20 cellular contexts compared by ENCODE assay signal in genomic region chr5:125061726-125062125, GRCh38.
DNase-seq lines count a peak whose midpoint lies in the region; ATAC-seq and TF ChIP-seq lines count a peak whose summit lies in the region.
"Had no signal": no experiment of that assay in that cellular context is flagged by ENCODE, and none has a peak within 500 bp of the region (broad histone marks: within the 10 kb centered on the region; RNA-seq: fewer than 3 reads in every experiment).

No MANE protein-coding gene starts in this region.

- H3K9me3 Mint-ChIP-seq in Caco-2 (ENCODE audit: unreplicated experiment) (no peaks in the 10 kb centered on the region), neural progenitor cell (peaks cover 3% of the 10 kb centered on the region)

- H3K27ac Mint-ChIP-seq in Caco-2 (ENCODE audit: unreplicated experiment) (peak overlapping the region; percentile 42), neural progenitor cell (peak overlapping the region; percentile 70)
- H3K27ac Mint-ChIP-seq: B cell; CD4-positive, alpha-beta T cell; CD8-positive, alpha-beta T cell had no signal

- H3K9me3 ChIP-seq in Caco-2 (no peaks in the 10 kb centered on the region), neural progenitor cell (ENCODE audit: low read depth) (no peaks in the 10 kb centered on the region)

- H3K4me3 Mint-ChIP-seq in Caco-2 (ENCODE audit: unreplicated experiment) (no peak overlapping the region), neural progenitor cell (no peak overlapping the region)
- H3K4me3 Mint-ChIP-seq: B cell; CD4-positive, alpha-beta T cell; CD8-positive, alpha-beta T cell had no signal

- no peaks in the 10 kb centered on the region for H3K79me2 ChIP-seq in neural progenitor cell (ENCODE audit: low read depth)

- H3K27ac ChIP-seq in neural progenitor cell = no peak overlapping the region
- H3K27ac ChIP-seq: BLaER1 treated with 17β-estradiol and CSF1 and Interleukin-3, amounts not matched to agents 10 nM and 100 nM; C4-2B had no signal

- H3F3A ChIP-seq in neural progenitor cell (ENCODE audit: low read depth) = peaks cover 70% of the 10 kb centered on the region

- no peak for DNase-seq in Caco-2
- peak; percentile 17 for DNase-seq in RPMI7951 (ENCODE audit: low read depth)
- peak; percentile 87 for DNase-seq in foreskin melanocyte
- DNase-seq in neural progenitor cell (ENCODE audit: low spot score) = no peak
- no peak for DNase-seq in GM20000 (ENCODE audit: low spot score)
- no peak for DNase-seq in SW480 (ENCODE audit: low spot score)
- DNase-seq in NOMO-1 treated with dmso at 0.1 percent for 144 hours (lab: John Stamatoyannopoulos, UW; ENCODE audit: unreplicated experiment) = no peak
- DNase-seq: 8988T; ACHN; AML-193; Calu3; CD4-positive, alpha-beta T cell; CD8-positive, alpha-beta T cell; COR-L47; DMS79 treated with DMSO at 0.1 percent for 48 hours; GF-D8 had no signal

- CTCF ChIA-PET in Caco-2 (lab: Charles Lee) = no interaction called here

- no TSS peak for BruUV-seq in Caco-2 (replicated peaks; lab: Mats Ljungman, UMichigan)

- POLR2A ChIA-PET in Caco-2 (lab: Charles Lee) = no interaction called here

- no peaks in the 10 kb centered on the region for H4K20me1 ChIP-seq in neural progenitor cell (ENCODE audit: low read depth)
- H4K20me1 ChIP-seq: BLaER1 treated with 17β-estradiol and CSF1 and Interleukin-3, amounts not matched to agents 10 nM and 100 nM had no signal

- H3K27me3 Mint-ChIP-seq in Caco-2 (ENCODE audit: insufficient read depth, unreplicated experiment) (no peaks in the 10 kb centered on the region), neural progenitor cell (ENCODE audit: insufficient read depth, low read depth) (peaks cover 7% of the 10 kb centered on the region)
- H3K27me3 Mint-ChIP-seq: B cell; CD4-positive, alpha-beta T cell had no signal

- no peak overlapping the region for H2AFZ ChIP-seq in neural progenitor cell (replicated peaks)

- no peak overlapping the region for H3K9ac ChIP-seq in neural progenitor cell
- H3K9ac ChIP-seq: BLaER1 treated with 17β-estradiol and CSF1 and Interleukin-3, amounts not matched to agents 10 nM and 100 nM had no signal

- H3K36me3 Mint-ChIP-seq in Caco-2 (ENCODE audit: insufficient read depth, unreplicated experiment) = no peaks in the 10 kb centered on the region
- H3K36me3 Mint-ChIP-seq in neural progenitor cell = no peaks in the 10 kb centered on the region
- H3K36me3 Mint-ChIP-seq: CD8-positive, alpha-beta T cell had no signal

- intact Hi-C loops in Caco-2 (cut with micrococcal nuclease; ENCODE audit: unreplicated experiment) = no loop called here

- no peak overlapping the region for H3K4me3 ChIP-seq in Caco-2 (ENCODE audit: low read depth, low read length)
- no peak overlapping the region for H3K4me3 ChIP-seq in neural progenitor cell
- H3K4me3 ChIP-seq: BLaER1 treated with 17β-estradiol and CSF1 and Interleukin-3, amounts not matched to agents 10 nM and 100 nM had no signal

- no peak for ATAC-seq in GM18907 (IDR thresholded peaks at IDR 0.05; ENCODE audit: unreplicated experiment)
- ATAC-seq: CD8-positive, alpha-beta T cell had no signal

- H3K27me3 ChIP-seq in Caco-2 (replicated peaks; ENCODE audit: control insufficient read depth, insufficient read depth, low read length) = no peaks in the 10 kb centered on the region
- H3K27me3 ChIP-seq in neural progenitor cell = no peaks in the 10 kb centered on the region
- H3K27me3 ChIP-seq: BLaER1 treated with 17β-estradiol and CSF1 and Interleukin-3, amounts not matched to agents 10 nM and 100 nM had no signal

- no peak overlapping the region for H3K4me2 ChIP-seq in neural progenitor cell
- H3K4me2 ChIP-seq: BLaER1 treated with 17β-estradiol and CSF1 and Interleukin-3, amounts not matched to agents 10 nM and 100 nM had no signal

- H3K36me3 ChIP-seq in Caco-2 (ENCODE audit: control insufficient read depth, insufficient read depth, low read length) (no peaks in the 10 kb centered on the region), neural progenitor cell (no peaks in the 10 kb centered on the region)
- H3K36me3 ChIP-seq: BLaER1 treated with 17β-estradiol and CSF1 and Interleukin-3, amounts not matched to agents 10 nM and 100 nM had no signal

- peaks cover 11% of the 10 kb centered on the region for H3K4me1 ChIP-seq in Caco-2
- peaks cover 61% of the 10 kb centered on the region for H3K4me1 ChIP-seq in neural progenitor cell

- peaks cover 13% of the 10 kb centered on the region for H3K4me1 Mint-ChIP-seq in Caco-2 (ENCODE audit: low read depth, unreplicated experiment)
- peaks cover 73% of the 10 kb centered on the region for H3K4me1 Mint-ChIP-seq in neural progenitor cell

- no peak for TF ChIP-seq CTCF in Caco-2 (IDR thresholded peaks at IDR 0.05; ENCODE audit: insufficient read depth in 1 of 2, low read depth in 1 of 2, low read length in 1 of 2, severe bottlenecking in 1 of 2, unreplicated experiment in 1 of 2)
- TF ChIP-seq CTCF in neural progenitor cell (IDR thresholded peaks at IDR 0.05) = no peak
- no peak for TF ChIP-seq CTCF in GM20000 (IDR thresholded peaks at IDR 0.05; ENCODE audit: extremely low read depth, missing control alignments)

Comparison
In these comparisons a context has a peak if more than half of its experiments do, and no peak if none do; other contexts are left out.
1. DNase-seq: peak in RPMI7951 (single experiment) and foreskin melanocyte (single experiment); none in Caco-2 (0 of 2), neural progenitor cell (single experiment), GM20000 (single experiment), SW480 (single experiment) and NOMO-1 treated with dmso at 0.1 percent for 144 hours (single experiment).